Comparison of ENCODE assay signal across 27 cellular contexts in the genomic region with DNA sequence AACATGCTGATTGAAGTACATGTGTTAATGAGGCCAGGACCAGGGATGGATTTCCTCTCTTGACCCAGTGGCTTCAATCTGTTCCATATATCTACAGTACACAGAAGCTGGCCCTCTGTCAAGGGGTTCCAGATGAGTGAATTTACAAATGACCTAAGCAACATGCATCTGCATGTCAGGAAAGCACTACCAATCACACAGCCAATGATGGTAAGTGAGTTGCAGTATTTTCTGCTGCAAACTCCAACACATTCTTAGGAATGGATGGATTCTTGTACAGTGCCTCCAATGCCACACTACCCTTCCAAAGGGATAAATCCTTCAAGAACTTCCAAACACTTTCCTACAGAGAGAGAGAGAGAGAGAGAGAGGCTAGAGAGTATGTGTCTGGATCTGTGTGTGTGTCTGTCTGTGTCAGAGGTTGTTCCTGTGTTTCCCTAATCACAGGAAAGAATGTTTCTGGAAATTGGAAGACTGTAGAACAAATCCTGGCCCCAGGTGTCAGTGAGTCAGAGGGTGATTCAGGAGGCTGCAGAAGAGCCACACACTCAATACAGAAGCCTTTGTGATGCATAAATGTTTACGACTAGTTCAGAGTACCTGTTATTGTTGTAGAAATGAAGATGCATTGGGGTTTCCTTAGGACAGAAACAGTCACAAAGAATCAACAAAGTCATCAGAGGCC.
A peak's percentile ranks its signal among the peaks of the same experiment; 100 is the strongest.
DNase-seq lines count a peak whose midpoint lies in the region; ATAC-seq, FAIRE-seq and TF ChIP-seq lines count a peak whose summit lies in the region.
"Had no signal": no experiment of that assay in that cellular context is flagged by ENCODE, and none has a peak within 500 bp of the region (broad histone marks: within the 10 kb centered on the region; RNA-seq: fewer than 3 reads in every experiment).

No MANE protein-coding gene starts in this region.

- H3K27ac ChIP-seq in foreskin keratinocyte: peak overlapping the region; percentile 56
- H3K27ac ChIP-seq: hepatocyte, transverse colon had no signal

- TF ChIP-seq CTCF in foreskin keratinocyte (conservative IDR thresholded peaks at IDR 0.05) (no peak), GM10266 (IDR thresholded peaks at IDR 0.05; ENCODE audit: control insufficient read depth, insufficient read depth, low read depth, missing control alignments) (no peak)

- H3K4me1 ChIP-seq in foreskin keratinocyte: peaks cover 15% of the 10 kb centered on the region
- H3K4me1 ChIP-seq: transverse colon had no signal

- FAIRE-seq in urothelium cell line (lab: Jason Lieb, UNC): no peak
- FAIRE-seq: islet of Langerhans had no signal

- no peaks in the 10 kb centered on the region for H3K27me3 ChIP-seq in foreskin keratinocyte
- H3K27me3 ChIP-seq: hepatocyte, transverse colon had no signal

- DNase-seq in DMS53 (lab: John Stamatoyannopoulos, UW) (peak; percentile 23), DMS53 treated with DMSO at 0.1 percent for 48 hours (lab: John Stamatoyannopoulos, UW; ENCODE audit: unreplicated experiment) (no peak), astrocyte of the hippocampus (ENCODE audit: low read depth, low spot score) (peak; percentile 16), foreskin keratinocyte (peak; percentile 79 to 85), urothelium cell line (ENCODE audit: low spot score) (peak; percentile 11), GM10266 (ENCODE audit: extremely low spot score) (no peak), C1 segment of cervical spinal cord (lab: John Stamatoyannopoulos, UW) (no peak)
- DNase-seq: 8988T; activated CD4-positive, alpha-beta T cell treated with anti-CD3 and anti-CD28 coated beads for 36 hours; activated naive CD4-positive, alpha-beta T cell treated with anti-CD3 and anti-CD28 coated beads, Interleukin-2, amount 10 ng/mL, durations not matched to agents 7 days and 5 days; activated T-cell treated with anti-CD3 and anti-CD28 coated beads, Interleukin-2, amount 50 U/mL, for 72 hours; AML-193; anterior cingulate cortex; effector memory CD4-positive, alpha-beta T cell; EL; Kasumi-1; NCI-H1048; NCI-H2029; NCI-H524; retina; Right ventricle myocardium superior; stimulated activated CD4-positive, alpha-beta T cell treated with anti-CD3 and anti-CD28 coated beads, Interleukin-4, amount 100 ng/mL, for 4 hours; stimulated activated naive CD8-positive, alpha-beta T cell treated with anti-CD3 and anti-CD28 coated beads, Interleukin-15, amount 100 ng/mL, for 72 hours; transverse colon had no signal

- ATAC-seq in foreskin keratinocyte: peak; percentile 99
- no peak for ATAC-seq in HG02973 (IDR thresholded peaks at IDR 0.05; ENCODE audit: unreplicated experiment)
- ATAC-seq: activated CD4-positive, alpha-beta T cell treated with anti-CD3 and anti-CD28 coated beads for 36 hours; activated T-cell treated with anti-CD3 and anti-CD28 coated beads, Interleukin-2, amount 50 U/mL, for 72 hours; stimulated activated naive CD8-positive, alpha-beta T cell treated with anti-CD3 and anti-CD28 coated beads, Interleukin-15, amount 100 ng/mL, for 72 hours had no signal

Comparison
In these comparisons a context has a peak if more than half of its experiments do, and no peak if none do; other contexts are left out.
1. DNase-seq: peak in DMS53 (single experiment), astrocyte of the hippocampus (single experiment), foreskin keratinocyte (2 of 2) and urothelium cell line (single experiment); none in DMS53 treated with DMSO at 0.1 percent for 48 hours (single experiment), GM10266 (single experiment) and C1 segment of cervical spinal cord (0 of 14).